Comparison of ENCODE assay signal across 1 cellular context in the genomic region with DNA sequence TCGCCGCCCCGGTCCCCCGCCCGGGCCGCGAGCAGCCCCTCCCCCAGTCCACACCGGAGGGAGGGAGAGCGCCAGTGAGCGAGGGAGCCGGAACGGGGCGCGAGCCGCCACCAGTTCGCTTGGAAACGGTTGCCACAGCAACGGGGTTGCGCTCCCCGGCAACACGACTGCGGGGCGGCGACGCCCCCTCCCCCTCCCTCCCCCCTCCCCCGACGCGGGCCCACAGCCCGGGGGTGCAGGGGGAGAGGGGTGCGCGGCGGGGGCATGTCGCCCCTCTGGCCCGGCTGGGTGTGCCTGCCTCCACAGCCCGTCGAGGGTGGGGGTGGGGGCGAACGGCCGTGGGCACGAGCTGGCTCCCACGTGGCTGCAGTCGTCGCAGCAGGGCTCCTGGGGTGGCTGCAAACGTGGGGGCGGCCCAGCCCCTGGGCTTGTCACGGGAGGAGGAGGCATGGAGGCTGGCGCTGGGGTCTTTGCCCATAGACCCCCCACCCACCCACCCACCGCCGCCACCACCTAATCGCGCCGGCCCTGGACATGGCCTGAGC.
TF ChIP-seq lines count a peak whose summit lies in the region.

No MANE protein-coding gene starts in this region.

TF ChIP-seq in HEK293, 187 proteins besides CTCF, POLR2A, EP300 and RAD21 (continued from another document and continues in another):
- TF ChIP-seq, protein P1, sequence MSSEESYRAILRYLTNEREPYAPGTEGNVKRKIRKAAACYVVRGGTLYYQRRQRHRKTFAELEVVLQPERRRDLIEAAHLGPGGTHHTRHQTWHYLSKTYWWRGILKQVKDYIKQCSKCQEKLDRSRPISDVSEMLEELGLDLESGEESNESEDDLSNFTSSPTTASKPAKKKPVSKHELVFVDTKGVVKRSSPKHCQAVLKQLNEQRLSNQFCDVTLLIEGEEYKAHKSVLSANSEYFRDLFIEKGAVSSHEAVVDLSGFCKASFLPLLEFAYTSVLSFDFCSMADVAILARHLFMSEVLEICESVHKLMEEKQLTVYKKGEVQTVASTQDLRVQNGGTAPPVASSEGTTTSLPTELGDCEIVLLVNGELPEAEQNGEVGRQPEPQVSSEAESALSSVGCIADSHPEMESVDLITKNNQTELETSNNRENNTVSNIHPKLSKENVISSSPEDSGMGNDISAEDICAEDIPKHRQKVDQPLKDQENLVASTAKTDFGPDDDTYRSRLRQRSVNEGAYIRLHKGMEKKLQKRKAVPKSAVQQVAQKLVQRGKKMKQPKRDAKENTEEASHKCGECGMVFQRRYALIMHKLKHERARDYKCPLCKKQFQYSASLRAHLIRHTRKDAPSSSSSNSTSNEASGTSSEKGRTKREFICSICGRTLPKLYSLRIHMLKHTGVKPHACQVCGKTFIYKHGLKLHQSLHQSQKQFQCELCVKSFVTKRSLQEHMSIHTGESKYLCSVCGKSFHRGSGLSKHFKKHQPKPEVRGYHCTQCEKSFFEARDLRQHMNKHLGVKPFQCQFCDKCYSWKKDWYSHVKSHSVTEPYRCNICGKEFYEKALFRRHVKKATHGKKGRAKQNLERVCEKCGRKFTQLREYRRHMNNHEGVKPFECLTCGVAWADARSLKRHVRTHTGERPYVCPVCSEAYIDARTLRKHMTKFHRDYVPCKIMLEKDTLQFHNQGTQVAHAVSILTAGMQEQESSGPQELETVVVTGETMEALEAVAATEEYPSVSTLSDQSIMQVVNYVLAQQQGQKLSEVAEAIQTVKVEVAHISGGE (tag by site-specific recombination; conservative IDR thresholded peaks at IDR 0.05; ENCODE audit: low read depth): no peak
- TF ChIP-seq ZNF561 (tag by site-specific recombination; IDR thresholded peaks at IDR 0.05; ENCODE audit: borderline replicate concordance) (0 out of 2 replicates have a peak, but pooled peaks have one; percentile 6), ZNF202 (tag by site-specific recombination; IDR thresholded peaks at IDR 0.05; ENCODE audit: borderline replicate concordance) (no peak), TRIM28 (IDR thresholded peaks at IDR 0.05; ENCODE audit: borderline replicate concordance, low read length) (no peak), ZFHX2 (tag by site-specific recombination; conservative IDR thresholded peaks at IDR 0.05) (peak; percentile 97), ZNF48 (tag by site-specific recombination; IDR thresholded peaks at IDR 0.05) (no peak), ZNF792 (tag by site-specific recombination; IDR thresholded peaks at IDR 0.05) (no peak), ZNF544 (tag by site-specific recombination; IDR thresholded peaks at IDR 0.05) (no peak), MEIS1 (CRISPR knock-in tag; IDR thresholded peaks at IDR 0.05; ENCODE audit: borderline replicate concordance) (no peak), ZNF510 (tag by site-specific recombination; IDR thresholded peaks at IDR 0.05; ENCODE audit: insufficient replicate concordance) (no peak), ZNF768 (tag by site-specific recombination; IDR thresholded peaks at IDR 0.05) (no peak), ZNF2 (tag by site-specific recombination; IDR thresholded peaks at IDR 0.05) (no peak), SALL2 (tag by site-specific recombination; IDR thresholded peaks at IDR 0.05; ENCODE audit: borderline replicate concordance) (no peak), EGR2 (tag by site-specific recombination; IDR thresholded peaks at IDR 0.05; ENCODE audit: low read depth) (peak; percentile 93), ZNF274 (IDR thresholded peaks at IDR 0.05; ENCODE audit: low read length) (no peak), ZNF274 (tag by site-specific recombination; IDR thresholded peaks at IDR 0.05; ENCODE audit: borderline replicate concordance) (no peak), ZBTB8A (tag by site-specific recombination; IDR thresholded peaks at IDR 0.05) (no peak), ZNF423 (tag by site-specific recombination; IDR thresholded peaks at IDR 0.05) (no peak), ZNF133 (tag by site-specific recombination; IDR thresholded peaks at IDR 0.05) (no peak), ZNF138 (tag by site-specific recombination; IDR thresholded peaks at IDR 0.05; ENCODE audit: borderline replicate concordance) (no peak), ZNF211 (tag by site-specific recombination; IDR thresholded peaks at IDR 0.05; ENCODE audit: low read depth) (no peak), ZNF354C (tag by site-specific recombination; IDR thresholded peaks at IDR 0.05; ENCODE audit: borderline replicate concordance, low read depth) (no peak), WT1 (tag by site-specific recombination; IDR thresholded peaks at IDR 0.05) (no peak), ZNF600 (tag by site-specific recombination; IDR thresholded peaks at IDR 0.05) (no peak), SP2 (tag by site-specific recombination; IDR thresholded peaks at IDR 0.05) (no peak), ZNF76 (tag by site-specific recombination; IDR thresholded peaks at IDR 0.05; ENCODE audit: borderline replicate concordance, low read depth) (no peak), ZNF169 (tag by site-specific recombination; IDR thresholded peaks at IDR 0.05) (no peak), GLIS2 (tag by site-specific recombination; IDR thresholded peaks at IDR 0.05) (peak; percentile 57; the same call in 1 of the 2 replicates), ZNF843 (tag by site-specific recombination; IDR thresholded peaks at IDR 0.05) (no peak), ZNF776 (tag by site-specific recombination; IDR thresholded peaks at IDR 0.05; ENCODE audit: borderline replicate concordance) (no peak), SCRT1 (tag by site-specific recombination; IDR thresholded peaks at IDR 0.05; ENCODE audit: borderline replicate concordance) (no peak), ZNF292 (tag by site-specific recombination; IDR thresholded peaks at IDR 0.05; ENCODE audit: borderline replicate concordance, low read depth) (no peak)
- TF ChIP-seq, protein P2, sequence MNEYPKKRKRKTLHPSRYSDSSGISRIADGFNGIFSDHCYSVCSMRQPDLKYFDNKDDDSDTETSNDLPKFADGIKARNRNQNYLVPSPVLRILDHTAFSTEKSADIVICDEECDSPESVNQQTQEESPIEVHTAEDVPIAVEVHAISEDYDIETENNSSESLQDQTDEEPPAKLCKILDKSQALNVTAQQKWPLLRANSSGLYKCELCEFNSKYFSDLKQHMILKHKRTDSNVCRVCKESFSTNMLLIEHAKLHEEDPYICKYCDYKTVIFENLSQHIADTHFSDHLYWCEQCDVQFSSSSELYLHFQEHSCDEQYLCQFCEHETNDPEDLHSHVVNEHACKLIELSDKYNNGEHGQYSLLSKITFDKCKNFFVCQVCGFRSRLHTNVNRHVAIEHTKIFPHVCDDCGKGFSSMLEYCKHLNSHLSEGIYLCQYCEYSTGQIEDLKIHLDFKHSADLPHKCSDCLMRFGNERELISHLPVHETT (tag by site-specific recombination; IDR thresholded peaks at IDR 0.05): no peak
- TF ChIP-seq, protein P3, sequence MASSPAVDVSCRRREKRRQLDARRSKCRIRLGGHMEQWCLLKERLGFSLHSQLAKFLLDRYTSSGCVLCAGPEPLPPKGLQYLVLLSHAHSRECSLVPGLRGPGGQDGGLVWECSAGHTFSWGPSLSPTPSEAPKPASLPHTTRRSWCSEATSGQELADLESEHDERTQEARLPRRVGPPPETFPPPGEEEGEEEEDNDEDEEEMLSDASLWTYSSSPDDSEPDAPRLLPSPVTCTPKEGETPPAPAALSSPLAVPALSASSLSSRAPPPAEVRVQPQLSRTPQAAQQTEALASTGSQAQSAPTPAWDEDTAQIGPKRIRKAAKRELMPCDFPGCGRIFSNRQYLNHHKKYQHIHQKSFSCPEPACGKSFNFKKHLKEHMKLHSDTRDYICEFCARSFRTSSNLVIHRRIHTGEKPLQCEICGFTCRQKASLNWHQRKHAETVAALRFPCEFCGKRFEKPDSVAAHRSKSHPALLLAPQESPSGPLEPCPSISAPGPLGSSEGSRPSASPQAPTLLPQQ (tag by site-specific recombination; IDR thresholded peaks at IDR 0.05): peak; percentile 79
- TF ChIP-seq, protein P4, sequence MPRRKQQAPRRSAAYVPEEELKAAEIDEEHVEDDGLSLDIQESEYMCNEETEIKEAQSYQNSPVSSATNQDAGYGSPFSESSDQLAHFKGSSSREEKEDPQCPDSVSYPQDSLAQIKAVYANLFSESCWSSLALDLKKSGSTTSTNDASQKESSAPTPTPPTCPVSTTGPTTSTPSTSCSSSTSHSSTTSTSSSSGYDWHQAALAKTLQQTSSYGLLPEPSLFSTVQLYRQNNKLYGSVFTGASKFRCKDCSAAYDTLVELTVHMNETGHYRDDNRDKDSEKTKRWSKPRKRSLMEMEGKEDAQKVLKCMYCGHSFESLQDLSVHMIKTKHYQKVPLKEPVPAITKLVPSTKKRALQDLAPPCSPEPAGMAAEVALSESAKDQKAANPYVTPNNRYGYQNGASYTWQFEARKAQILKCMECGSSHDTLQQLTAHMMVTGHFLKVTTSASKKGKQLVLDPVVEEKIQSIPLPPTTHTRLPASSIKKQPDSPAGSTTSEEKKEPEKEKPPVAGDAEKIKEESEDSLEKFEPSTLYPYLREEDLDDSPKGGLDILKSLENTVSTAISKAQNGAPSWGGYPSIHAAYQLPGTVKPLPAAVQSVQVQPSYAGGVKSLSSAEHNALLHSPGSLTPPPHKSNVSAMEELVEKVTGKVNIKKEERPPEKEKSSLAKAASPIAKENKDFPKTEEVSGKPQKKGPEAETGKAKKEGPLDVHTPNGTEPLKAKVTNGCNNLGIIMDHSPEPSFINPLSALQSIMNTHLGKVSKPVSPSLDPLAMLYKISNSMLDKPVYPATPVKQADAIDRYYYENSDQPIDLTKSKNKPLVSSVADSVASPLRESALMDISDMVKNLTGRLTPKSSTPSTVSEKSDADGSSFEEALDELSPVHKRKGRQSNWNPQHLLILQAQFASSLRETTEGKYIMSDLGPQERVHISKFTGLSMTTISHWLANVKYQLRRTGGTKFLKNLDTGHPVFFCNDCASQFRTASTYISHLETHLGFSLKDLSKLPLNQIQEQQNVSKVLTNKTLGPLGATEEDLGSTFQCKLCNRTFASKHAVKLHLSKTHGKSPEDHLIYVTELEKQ (tag by site-specific recombination; IDR thresholded peaks at IDR 0.05; ENCODE audit: borderline replicate concordance): no peak
- TF ChIP-seq, protein P5, sequence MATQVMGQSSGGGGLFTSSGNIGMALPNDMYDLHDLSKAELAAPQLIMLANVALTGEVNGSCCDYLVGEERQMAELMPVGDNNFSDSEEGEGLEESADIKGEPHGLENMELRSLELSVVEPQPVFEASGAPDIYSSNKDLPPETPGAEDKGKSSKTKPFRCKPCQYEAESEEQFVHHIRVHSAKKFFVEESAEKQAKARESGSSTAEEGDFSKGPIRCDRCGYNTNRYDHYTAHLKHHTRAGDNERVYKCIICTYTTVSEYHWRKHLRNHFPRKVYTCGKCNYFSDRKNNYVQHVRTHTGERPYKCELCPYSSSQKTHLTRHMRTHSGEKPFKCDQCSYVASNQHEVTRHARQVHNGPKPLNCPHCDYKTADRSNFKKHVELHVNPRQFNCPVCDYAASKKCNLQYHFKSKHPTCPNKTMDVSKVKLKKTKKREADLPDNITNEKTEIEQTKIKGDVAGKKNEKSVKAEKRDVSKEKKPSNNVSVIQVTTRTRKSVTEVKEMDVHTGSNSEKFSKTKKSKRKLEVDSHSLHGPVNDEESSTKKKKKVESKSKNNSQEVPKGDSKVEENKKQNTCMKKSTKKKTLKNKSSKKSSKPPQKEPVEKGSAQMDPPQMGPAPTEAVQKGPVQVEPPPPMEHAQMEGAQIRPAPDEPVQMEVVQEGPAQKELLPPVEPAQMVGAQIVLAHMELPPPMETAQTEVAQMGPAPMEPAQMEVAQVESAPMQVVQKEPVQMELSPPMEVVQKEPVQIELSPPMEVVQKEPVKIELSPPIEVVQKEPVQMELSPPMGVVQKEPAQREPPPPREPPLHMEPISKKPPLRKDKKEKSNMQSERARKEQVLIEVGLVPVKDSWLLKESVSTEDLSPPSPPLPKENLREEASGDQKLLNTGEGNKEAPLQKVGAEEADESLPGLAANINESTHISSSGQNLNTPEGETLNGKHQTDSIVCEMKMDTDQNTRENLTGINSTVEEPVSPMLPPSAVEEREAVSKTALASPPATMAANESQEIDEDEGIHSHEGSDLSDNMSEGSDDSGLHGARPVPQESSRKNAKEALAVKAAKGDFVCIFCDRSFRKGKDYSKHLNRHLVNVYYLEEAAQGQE (tag by site-specific recombination; IDR thresholded peaks at IDR 0.05): no peak
- TF ChIP-seq, protein P6, sequence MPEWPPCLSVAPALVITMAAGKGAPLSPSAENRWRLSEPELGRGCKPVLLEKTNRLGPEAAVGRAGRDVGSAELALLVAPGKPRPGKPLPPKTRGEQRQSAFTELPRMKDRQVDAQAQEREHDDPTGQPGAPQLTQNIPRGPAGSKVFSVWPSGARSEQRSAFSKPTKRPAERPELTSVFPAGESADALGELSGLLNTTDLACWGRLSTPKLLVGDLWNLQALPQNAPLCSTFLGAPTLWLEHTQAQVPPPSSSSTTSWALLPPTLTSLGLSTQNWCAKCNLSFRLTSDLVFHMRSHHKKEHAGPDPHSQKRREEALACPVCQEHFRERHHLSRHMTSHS (tag by site-specific recombination; IDR thresholded peaks at IDR 0.05): no peak
- TF ChIP-seq, protein P7, sequence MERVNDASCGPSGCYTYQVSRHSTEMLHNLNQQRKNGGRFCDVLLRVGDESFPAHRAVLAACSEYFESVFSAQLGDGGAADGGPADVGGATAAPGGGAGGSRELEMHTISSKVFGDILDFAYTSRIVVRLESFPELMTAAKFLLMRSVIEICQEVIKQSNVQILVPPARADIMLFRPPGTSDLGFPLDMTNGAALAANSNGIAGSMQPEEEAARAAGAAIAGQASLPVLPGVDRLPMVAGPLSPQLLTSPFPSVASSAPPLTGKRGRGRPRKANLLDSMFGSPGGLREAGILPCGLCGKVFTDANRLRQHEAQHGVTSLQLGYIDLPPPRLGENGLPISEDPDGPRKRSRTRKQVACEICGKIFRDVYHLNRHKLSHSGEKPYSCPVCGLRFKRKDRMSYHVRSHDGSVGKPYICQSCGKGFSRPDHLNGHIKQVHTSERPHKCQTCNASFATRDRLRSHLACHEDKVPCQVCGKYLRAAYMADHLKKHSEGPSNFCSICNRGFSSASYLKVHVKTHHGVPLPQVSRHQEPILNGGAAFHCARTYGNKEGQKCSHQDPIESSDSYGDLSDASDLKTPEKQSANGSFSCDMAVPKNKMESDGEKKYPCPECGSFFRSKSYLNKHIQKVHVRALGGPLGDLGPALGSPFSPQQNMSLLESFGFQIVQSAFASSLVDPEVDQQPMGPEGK (tag by site-specific recombination; IDR thresholded peaks at IDR 0.05): peak; percentile 87
- TF ChIP-seq, protein P8, sequence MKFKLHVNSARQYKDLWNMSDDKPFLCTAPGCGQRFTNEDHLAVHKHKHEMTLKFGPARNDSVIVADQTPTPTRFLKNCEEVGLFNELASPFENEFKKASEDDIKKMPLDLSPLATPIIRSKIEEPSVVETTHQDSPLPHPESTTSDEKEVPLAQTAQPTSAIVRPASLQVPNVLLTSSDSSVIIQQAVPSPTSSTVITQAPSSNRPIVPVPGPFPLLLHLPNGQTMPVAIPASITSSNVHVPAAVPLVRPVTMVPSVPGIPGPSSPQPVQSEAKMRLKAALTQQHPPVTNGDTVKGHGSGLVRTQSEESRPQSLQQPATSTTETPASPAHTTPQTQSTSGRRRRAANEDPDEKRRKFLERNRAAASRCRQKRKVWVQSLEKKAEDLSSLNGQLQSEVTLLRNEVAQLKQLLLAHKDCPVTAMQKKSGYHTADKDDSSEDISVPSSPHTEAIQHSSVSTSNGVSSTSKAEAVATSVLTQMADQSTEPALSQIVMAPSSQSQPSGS (tag by site-specific recombination; IDR thresholded peaks at IDR 0.05; ENCODE audit: low read depth): no peak
